Comparison of ENCODE assay signal across 7 cellular contexts in genomic region chr9:92786298-92786697, GRCh38.
"Had no signal": no experiment of that assay in that cellular context is flagged by ENCODE, and none has a peak within 500 bp of the region (broad histone marks: within the 10 kb centered on the region; RNA-seq: fewer than 3 reads in every experiment).

No MANE protein-coding gene starts in this region.

- H3K4me2 ChIP-seq: KMS-11 had no signal

- H3K9ac ChIP-seq: KMS-11 had no signal

- DNase-seq: IMR-90, KBM-7, KG1 had no signal

- FAIRE-seq: HepG2, HTR-8/SVneo had no signal

- H3K27ac ChIP-seq: HL-60, KMS-11 had no signal

- ATAC-seq: HepG2 had no signal
